Comparison of ENCODE assay signal across 1 cellular context in the genomic region with DNA sequence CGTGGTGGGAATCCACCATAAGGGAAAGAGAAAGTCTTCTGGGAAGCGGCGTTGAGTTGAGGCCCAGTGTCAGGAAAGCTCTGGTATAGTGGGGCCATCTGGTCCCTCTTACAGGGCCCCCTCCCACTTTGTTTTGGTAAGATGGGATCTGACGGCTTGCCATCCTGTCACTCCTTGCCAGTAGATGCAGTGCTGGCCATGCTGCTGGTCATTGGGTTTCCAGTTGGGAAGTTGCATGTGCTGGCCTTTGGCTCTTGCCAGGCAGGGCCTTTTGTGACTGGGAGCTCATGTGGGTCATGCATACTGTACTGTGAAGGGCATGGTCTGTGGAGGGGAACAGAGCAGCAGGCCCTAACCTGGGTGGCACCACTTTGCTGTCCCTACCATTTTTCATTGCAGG.
TF ChIP-seq lines count a peak whose summit lies in the region.

No MANE protein-coding gene starts in this region.

TF ChIP-seq in IMR-90, 13 proteins besides CTCF, POLR2A, EP300 and RAD21:
- no peak for TF ChIP-seq FOS (IDR thresholded peaks at IDR 0.05; ENCODE audit: low read depth, low read length)
- TF ChIP-seq MXI1 (IDR thresholded peaks at IDR 0.05; ENCODE audit: borderline replicate concordance, low read depth, low read length): no peak
- no peak for TF ChIP-seq MAZ (IDR thresholded peaks at IDR 0.05; ENCODE audit: borderline replicate concordance, low read depth, low read length)
- no peak for TF ChIP-seq SMC3 (IDR thresholded peaks at IDR 0.05; ENCODE audit: low read depth, low read length)
- TF ChIP-seq CHD1 (IDR thresholded peaks at IDR 0.05; ENCODE audit: low read depth, low read length): no peak
- TF ChIP-seq RFX5 (IDR thresholded peaks at IDR 0.05; ENCODE audit: low read depth, low read length): no peak
- TF ChIP-seq MAFK (IDR thresholded peaks at IDR 0.05; ENCODE audit: low read depth, low read length): no peak
- TF ChIP-seq ELK1 (IDR thresholded peaks at IDR 0.05; ENCODE audit: borderline replicate concordance, low read depth, low read length): no peak
- no peak for TF ChIP-seq NFE2L2 (IDR thresholded peaks at IDR 0.05; ENCODE audit: low read depth, low read length)
- no peak for TF ChIP-seq RCOR1 (IDR thresholded peaks at IDR 0.05; ENCODE audit: insufficient replicate concordance, low read length)
- TF ChIP-seq, protein P1, sequence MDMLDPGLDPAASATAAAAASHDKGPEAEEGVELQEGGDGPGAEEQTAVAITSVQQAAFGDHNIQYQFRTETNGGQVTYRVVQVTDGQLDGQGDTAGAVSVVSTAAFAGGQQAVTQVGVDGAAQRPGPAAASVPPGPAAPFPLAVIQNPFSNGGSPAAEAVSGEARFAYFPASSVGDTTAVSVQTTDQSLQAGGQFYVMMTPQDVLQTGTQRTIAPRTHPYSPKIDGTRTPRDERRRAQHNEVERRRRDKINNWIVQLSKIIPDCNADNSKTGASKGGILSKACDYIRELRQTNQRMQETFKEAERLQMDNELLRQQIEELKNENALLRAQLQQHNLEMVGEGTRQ (IDR thresholded peaks at IDR 0.05; ENCODE audit: low read depth, low read length): no peak
- no peak for TF ChIP-seq BHLHE40 (IDR thresholded peaks at IDR 0.05; ENCODE audit: low read depth, low read length)
TF ChIP-seq in IMR-90: peak in this region for 0.
